Comparison of ENCODE assay signal across 2 cellular contexts in the genomic region with DNA sequence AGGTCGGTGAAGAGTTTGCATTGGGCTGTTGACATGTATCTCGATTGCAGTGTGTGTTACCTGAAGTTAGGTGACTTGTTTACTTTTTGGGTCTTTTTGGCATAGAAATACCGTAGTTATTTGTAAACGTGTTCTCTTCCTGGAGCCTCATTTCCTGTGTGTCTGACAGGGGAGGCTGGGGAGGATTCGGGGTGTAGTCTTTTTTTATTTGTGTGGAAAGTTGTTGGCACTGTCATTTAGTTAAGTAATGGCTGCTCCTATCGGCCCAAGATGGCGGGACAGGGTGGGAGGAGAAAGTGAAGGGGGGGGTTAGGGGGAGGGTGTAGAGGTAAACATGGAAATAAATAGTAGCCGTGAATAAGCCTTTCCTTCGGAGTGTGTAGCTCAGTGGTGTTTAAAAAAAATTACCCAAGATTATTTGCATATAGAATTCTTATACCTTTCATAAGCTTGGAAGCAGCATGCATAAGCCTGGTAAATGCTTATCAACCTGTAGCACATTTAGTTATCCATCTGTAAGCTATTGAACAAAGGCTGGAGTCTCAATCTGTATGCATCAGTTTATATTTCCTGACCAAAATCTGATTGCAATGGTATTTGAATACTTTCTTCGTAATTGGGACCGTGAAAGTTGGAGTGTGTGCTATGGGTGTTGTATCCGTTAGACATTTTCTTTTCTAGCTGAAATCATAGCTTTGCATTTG.
A peak's percentile ranks its signal among the peaks of the same experiment; 100 is the strongest.
TF ChIP-seq lines count a peak whose summit lies in the region.

No MANE protein-coding gene starts in this region.

TF ChIP-seq in SK-N-SH, 30 proteins besides CTCF, POLR2A, EP300 and RAD21:
- TF ChIP-seq FOSL2 (IDR thresholded peaks at IDR 0.05; ENCODE audit: borderline replicate concordance, low read depth) (no peak), YY1 (IDR thresholded peaks at IDR 0.05; ENCODE audit: low read depth) (peak; percentile 89)

TF ChIP-seq in GM12878, 131 proteins besides CTCF, POLR2A, EP300 and RAD21:
- TF ChIP-seq YY1 (IDR thresholded peaks at IDR 0.05; ENCODE audit: low read depth, low read length): peak; percentile 95
- TF ChIP-seq MXI1 (IDR thresholded peaks at IDR 0.05; ENCODE audit: low read depth, low read length): peak; percentile 54; the same call in 1 of the 2 replicates
- TF ChIP-seq NBN (IDR thresholded peaks at IDR 0.05): peak; percentile 21; the same call in 1 of the 2 replicates
- TF ChIP-seq, protein P1, sequence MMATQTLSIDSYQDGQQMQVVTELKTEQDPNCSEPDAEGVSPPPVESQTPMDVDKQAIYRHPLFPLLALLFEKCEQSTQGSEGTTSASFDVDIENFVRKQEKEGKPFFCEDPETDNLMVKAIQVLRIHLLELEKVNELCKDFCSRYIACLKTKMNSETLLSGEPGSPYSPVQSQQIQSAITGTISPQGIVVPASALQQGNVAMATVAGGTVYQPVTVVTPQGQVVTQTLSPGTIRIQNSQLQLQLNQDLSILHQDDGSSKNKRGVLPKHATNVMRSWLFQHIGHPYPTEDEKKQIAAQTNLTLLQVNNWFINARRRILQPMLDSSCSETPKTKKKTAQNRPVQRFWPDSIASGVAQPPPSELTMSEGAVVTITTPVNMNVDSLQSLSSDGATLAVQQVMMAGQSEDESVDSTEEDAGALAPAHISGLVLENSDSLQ (IDR thresholded peaks at IDR 0.05): 0 out of 2 replicates have a peak, but pooled peaks have one; percentile 17
- TF ChIP-seq CREB1 (IDR thresholded peaks at IDR 0.05; ENCODE audit: low read depth): peak; percentile 33; the same call in 1 of the 2 replicates
- TF ChIP-seq DPF2 (IDR thresholded peaks at IDR 0.05): no peak
- no peak for TF ChIP-seq ZZZ3 (IDR thresholded peaks at IDR 0.05; ENCODE audit: control insufficient read depth, insufficient read length, low read depth)
